ENCODE assay signal across 1 cellular context in genomic region chr5:73625905-73626811, GRCh38.
TF ChIP-seq lines count a peak whose summit lies in the region.

Gene ARHGEF28, plus strand, starts transcription at chr5:73626196. Its CDS starts 58,656 bp downstream, at chr5:73684852.

TF ChIP-seq in HepG2, 621 proteins besides CTCF, POLR2A, EP300 and RAD21 (continued from another document and continues in another):
- TF ChIP-seq ZNF800 (CRISPR knock-in tag; IDR thresholded peaks at IDR 0.05) (no peak; the same call in 1 of the 2 replicates), ZNF430 (CRISPR knock-in tag; IDR thresholded peaks at IDR 0.05) (peak; percentile 16), ZNF280B (CRISPR knock-in tag; IDR thresholded peaks at IDR 0.05; ENCODE audit: borderline replicate concordance) (peak; percentile 15; the same call in 1 of the 2 replicates), ATF5 (CRISPR knock-in tag; IDR thresholded peaks at IDR 0.05; ENCODE audit: low read depth) (no peak), TSC22D2 (CRISPR knock-in tag; IDR thresholded peaks at IDR 0.05; ENCODE audit: borderline replicate concordance) (no peak), AHR (CRISPR knock-in tag; IDR thresholded peaks at IDR 0.05) (no peak), ZBTB7B (CRISPR knock-in tag; IDR thresholded peaks at IDR 0.05) (peak; percentile 49), CENPX (CRISPR knock-in tag; IDR thresholded peaks at IDR 0.05) (no peak), TMF1 (CRISPR knock-in tag; IDR thresholded peaks at IDR 0.05; ENCODE audit: low read depth) (no peak), NFYC (CRISPR knock-in tag; IDR thresholded peaks at IDR 0.05) (no peak), THAP11 (CRISPR knock-in tag; IDR thresholded peaks at IDR 0.05) (no peak), ZNF75D (CRISPR knock-in tag; IDR thresholded peaks at IDR 0.05; ENCODE audit: borderline replicate concordance) (no peak), JUND (CRISPR knock-in tag; IDR thresholded peaks at IDR 0.05) (no peak), HMGXB4 (CRISPR knock-in tag; IDR thresholded peaks at IDR 0.05; ENCODE audit: borderline replicate concordance in 1 of 2, low read depth in 1 of 2) (peak; percentile 27 to 35; a peak in 1 of 4 replicates), TAF15 (IDR thresholded peaks at IDR 0.05; ENCODE audit: low read depth, low read length, poor library complexity, severe bottlenecking) (no peak), TFDP2 (CRISPR knock-in tag; IDR thresholded peaks at IDR 0.05) (peak; percentile 2; the same call in 1 of the 2 replicates), TOPORS (CRISPR knock-in tag; IDR thresholded peaks at IDR 0.05) (no peak), ELF3 (CRISPR knock-in tag; IDR thresholded peaks at IDR 0.05) (no peak), ZUFSP (CRISPR knock-in tag; IDR thresholded peaks at IDR 0.05; ENCODE audit: borderline replicate concordance) (no peak), NR2F6 (IDR thresholded peaks at IDR 0.05) (no peak), NR2F6 (CRISPR knock-in tag; IDR thresholded peaks at IDR 0.05) (no peak), ZNF24 (IDR thresholded peaks at IDR 0.05) (no peak), MXI1 (IDR thresholded peaks at IDR 0.05; ENCODE audit: borderline replicate concordance, low read depth, low read length) (peak; percentile 13; the same call in 1 of the 3 replicates), SRF (IDR thresholded peaks at IDR 0.05; ENCODE audit: low read depth, low read length) (no peak), MLX (CRISPR knock-in tag; IDR thresholded peaks at IDR 0.05) (no peak), ZNF207 (IDR thresholded peaks at IDR 0.05; ENCODE audit: borderline replicate concordance) (no peak), ZBTB46 (CRISPR knock-in tag; IDR thresholded peaks at IDR 0.05; ENCODE audit: borderline replicate concordance) (no peak), SETDB1 (CRISPR knock-in tag; IDR thresholded peaks at IDR 0.05; ENCODE audit: borderline replicate concordance) (no peak), ZNF274 (CRISPR knock-in tag; IDR thresholded peaks at IDR 0.05) (no peak), ZNF138 (CRISPR knock-in tag; IDR thresholded peaks at IDR 0.05; ENCODE audit: low read depth) (no peak), NR2C2 (CRISPR knock-in tag; IDR thresholded peaks at IDR 0.05; ENCODE audit: borderline replicate concordance) (0 out of 2 replicates have a peak, but pooled peaks have one; percentile 23), FOXO4 (CRISPR knock-in tag; conservative IDR thresholded peaks at IDR 0.05) (no peak), SIX1 (CRISPR knock-in tag; IDR thresholded peaks at IDR 0.05; ENCODE audit: borderline replicate concordance) (no peak), SMARCC2 (IDR thresholded peaks at IDR 0.05) (no peak), ZFP36L2 (CRISPR knock-in tag; IDR thresholded peaks at IDR 0.05) (no peak), KLF16 (CRISPR knock-in tag; IDR thresholded peaks at IDR 0.05) (peak in 1 of 2 experiments; percentile 45; a peak in 1 of 4 replicates), TOE1 (CRISPR knock-in tag; IDR thresholded peaks at IDR 0.05) (no peak), ZFX (CRISPR knock-in tag; IDR thresholded peaks at IDR 0.05; ENCODE audit: low read depth) (peak; percentile 70), KMT2B (CRISPR knock-in tag; IDR thresholded peaks at IDR 0.05) (peak; percentile 66), ZNF878 (CRISPR knock-in tag; IDR thresholded peaks at IDR 0.05) (no peak), CCAR2 (optimal IDR thresholded peaks at IDR 0.05; ENCODE audit: low read depth, low read length) (no peak), ZNF367 (CRISPR knock-in tag; IDR thresholded peaks at IDR 0.05; ENCODE audit: borderline replicate concordance) (no peak), RCOR2 (CRISPR knock-in tag; IDR thresholded peaks at IDR 0.05) (no peak), NFE2L2 (IDR thresholded peaks at IDR 0.05; ENCODE audit: low read length) (no peak), NBN (conservative IDR thresholded peaks at IDR 0.05) (no peak), MTF2 (CRISPR knock-in tag; IDR thresholded peaks at IDR 0.05; ENCODE audit: borderline replicate concordance) (no peak), ZSCAN9 (CRISPR knock-in tag; IDR thresholded peaks at IDR 0.05; ENCODE audit: borderline replicate concordance) (no peak), ZBTB2 (CRISPR knock-in tag; IDR thresholded peaks at IDR 0.05; ENCODE audit: low read depth) (peak; percentile 69; the same call in 1 of the 2 replicates), XBP1 (CRISPR knock-in tag; IDR thresholded peaks at IDR 0.05) (no peak), ZNF704 (CRISPR knock-in tag; IDR thresholded peaks at IDR 0.05; ENCODE audit: borderline replicate concordance) (0 out of 2 replicates have a peak, but pooled peaks have one; percentile 14), ZNF83 (CRISPR knock-in tag; IDR thresholded peaks at IDR 0.05; ENCODE audit: borderline replicate concordance) (no peak), SALL2 (CRISPR knock-in tag; IDR thresholded peaks at IDR 0.05) (no peak; the same call in 1 of the 2 replicates), ZBTB43 (CRISPR knock-in tag; conservative IDR thresholded peaks at IDR 0.05) (no peak), MAFF (IDR thresholded peaks at IDR 0.05; ENCODE audit: low read depth, low read length) (no peak)
